11 cellular contexts compared by ENCODE assay signal in the genomic region with DNA sequence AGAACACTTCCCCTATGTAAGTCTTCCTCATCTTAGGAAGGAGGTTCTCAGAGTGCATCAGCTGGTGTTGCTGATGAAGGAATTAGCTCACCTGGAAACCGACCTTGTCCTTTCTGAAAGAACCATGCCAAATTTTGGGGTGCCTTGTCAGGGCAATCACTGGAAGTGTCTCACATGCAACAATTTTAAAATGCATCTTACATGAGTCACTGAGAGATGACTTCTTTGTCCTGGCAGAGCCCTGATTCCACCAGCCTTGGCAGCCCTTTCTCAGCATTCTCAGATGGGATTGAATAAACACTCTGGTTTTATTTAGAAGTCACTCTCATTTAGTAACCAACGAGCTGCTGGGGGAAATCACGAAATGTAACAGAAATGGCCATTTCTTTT. TPM values are rescaled to one million over a fixed set of nuclear protein-coding genes. Genes with fewer than 3 reads are reported as not detected.
DNase-seq lines count a peak whose midpoint lies in the region; ATAC-seq, FAIRE-seq and TF ChIP-seq lines count a peak whose summit lies in the region.
"Had no signal": no experiment of that assay in that cellular context is flagged by ENCODE, and none has a peak within 500 bp of the region (broad histone marks: within the 10 kb centered on the region; RNA-seq: fewer than 3 reads in every experiment).

No MANE protein-coding gene starts in this region.

- TF ChIP-seq CTCF in AG10803 (conservative IDR thresholded peaks at IDR 0.05; ENCODE audit: low read length), result no peak
- no peak for TF ChIP-seq CTCF in pancreas (IDR thresholded peaks at IDR 0.05)
- TF ChIP-seq CTCF in GM20000 (IDR thresholded peaks at IDR 0.05; ENCODE audit: extremely low read depth, missing control alignments), result no peak

- peak overlapping the region; percentile 16; the same call in 1 of the 2 replicates for H3K4me3 ChIP-seq in AG10803 (ENCODE audit: low read length)
- no peak overlapping the region for H3K4me3 ChIP-seq in pancreas

- no peaks in the 10 kb centered on the region for H3K27me3 ChIP-seq in pancreas

- DNase-seq in AG10803 (ENCODE audit: low read depth) (peak; percentile 95), NCI-H446 treated with DMSO at 0.1 percent for 48 hours (lab: John Stamatoyannopoulos, UW) (peak; percentile 31), dedifferentiated amniotic fluid mesenchymal stem cell (ENCODE audit: extremely low spot score) (peak; percentile 84), pancreas (no peak), left colon (no peak), substantia nigra (lab: John Stamatoyannopoulos, UW) (no peak), G401 (ENCODE audit: low spot score) (no peak), GM20000 (ENCODE audit: low spot score) (no peak)
- DNase-seq: naive thymus-derived CD4-positive, alpha-beta T cell had no signal

- FAIRE-seq in pancreas (lab: Jason Lieb, UNC), result no peak
- FAIRE-seq: H1 had no signal

- intact Hi-C loops in pancreas (cut with DNase I) (no loop called here), left colon (cut with DNase I, micrococcal nuclease) (no loop called here)

- in situ Hi-C loops in G401 (cut with HindIII; ENCODE audit: low sequenced_read_pairs), result no loop called here

- H3K4me1 ChIP-seq in pancreas, result peaks cover 10 to 21% (median 14%) of the 10 kb centered on the region in 3 donors

- H3K9me3 ChIP-seq in pancreas, result no peaks in the 10 kb centered on the region

- H3K27ac ChIP-seq in pancreas, result peak overlapping the region in 3 of 4 donors; percentile 7 to 67 (median 56)
- no peak overlapping the region for H3K27ac ChIP-seq in substantia nigra (ENCODE audit: low read depth, low read length, poor library complexity, severe bottlenecking)

- no peak for ATAC-seq in pancreas
- no peak for ATAC-seq in left colon
- ATAC-seq: naive thymus-derived CD4-positive, alpha-beta T cell; WTC11 had no signal

- 24 to 39% methylated on average over 3 of the region's 3 CpGs for WGBS in pancreas, 2 donors

- H3K36me3 ChIP-seq in pancreas, result no peaks in the 10 kb centered on the region

RNA-seq across cellular contexts. Expression of a gene that starts 3.8 kb away (rescaled TPM):
- total RNA-seq in pancreas (10 to 100 TPM; 32.2 to 44.8 (median 38.8) TPM), left colon (100 to 1,000 TPM; 248 to 387 TPM)
- polyA plus RNA-seq in pancreas, result 10 to 100 TPM in 1 of 2 donors, 1 to 10 TPM in 1; 8.0 to 10.2 TPM
- total RNA-seq in G401 (2014; rRNA removed; shearing (Covaris generic)), result not detected in 2 replicates
- total RNA-seq: naive thymus-derived CD4-positive, alpha-beta T cell had no signal
- polyA plus RNA-seq: naive thymus-derived CD4-positive, alpha-beta T cell had no signal

Comparison
In these comparisons a context has a peak if more than half of its experiments do, and no peak if none do; other contexts are left out.
1. DNase-seq: peak in AG10803 (single experiment), NCI-H446 treated with DMSO at 0.1 percent for 48 hours (single experiment) and dedifferentiated amniotic fluid mesenchymal stem cell (single experiment); none in pancreas (0 of 6), left colon (0 of 2), substantia nigra (0 of 49), G401 (single experiment) and GM20000 (single experiment).
2. RNA of a gene that starts 3.8 kb away (total RNA-seq): 248 to 387 TPM in left colon and 32.2 to 44.8 TPM in pancreas; not detected in G401; every median in the first group is over 10 times any median in the second.